In genomic region chr10:25874402-25874801, GRCh38 we compare ENCODE assay signal across 10 cellular contexts. TPM values are rescaled to one million over a fixed set of nuclear protein-coding genes. Genes with fewer than 3 reads are reported as not detected.
"Had no signal": no experiment of that assay in that cellular context is flagged by ENCODE, and none has a peak within 500 bp of the region (broad histone marks: within the 10 kb centered on the region; RNA-seq: fewer than 3 reads in every experiment).

No MANE protein-coding gene starts in this region.

RNA-seq across cellular contexts. Expression of gene MYO3A, which starts 59.6 kb away (rescaled TPM):
- total RNA-seq: OCI-LY7, PC-3, PC-9, Right ventricle myocardium inferior, Right ventricle myocardium superior, RPMI7951, SJCRH30, SJSA1, SK-MEL-5 had no signal
- polyA plus RNA-seq: SK-N-SH had no signal
